ENCODE assay signal across 23 cellular contexts in the genomic region with DNA sequence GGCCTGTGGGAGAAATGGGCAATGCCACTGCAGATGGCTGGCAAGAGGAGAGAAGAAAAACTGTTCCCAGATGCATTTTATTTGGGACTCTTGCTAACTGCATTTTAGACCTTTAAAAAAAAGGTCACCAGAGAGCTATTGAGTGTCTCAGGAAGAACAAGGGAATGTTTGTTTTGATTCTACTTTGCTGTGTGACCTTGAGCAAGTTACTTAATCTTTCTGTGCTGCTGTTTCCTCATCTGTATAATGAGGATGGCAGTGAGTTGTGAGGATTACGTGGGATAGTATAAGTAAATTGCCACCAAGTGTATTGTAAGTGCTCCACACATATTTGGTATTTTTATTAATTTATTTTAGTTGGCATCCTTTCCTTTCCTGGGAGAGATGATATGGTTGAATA.
DNase-seq lines count a peak whose midpoint lies in the region; ATAC-seq, FAIRE-seq and TF ChIP-seq lines count a peak whose summit lies in the region.
"Had no signal": no experiment of that assay in that cellular context is flagged by ENCODE, and none has a peak within 500 bp of the region (broad histone marks: within the 10 kb centered on the region; RNA-seq: fewer than 3 reads in every experiment).

No MANE protein-coding gene starts in this region.

- H3K9ac ChIP-seq in HUES48 (ENCODE audit: low read depth, low read length), result no peak overlapping the region
- H3K9ac ChIP-seq in K562 (ENCODE audit: insufficient read depth in 1 of 2, low read depth in 2 of 2, low read length in 2 of 2), result no peak overlapping the region
- no peak overlapping the region for H3K9ac ChIP-seq in H1 (replicated peaks in 1 of 4; ENCODE audit: extremely low read depth in 1 of 4, low read depth in 3 of 4, low read length in 3 of 4)
- H3K9ac ChIP-seq: BLaER1 had no signal

- H2BK120ac ChIP-seq in H1 (replicated peaks; ENCODE audit: low read depth, low read length), result no peak overlapping the region

- H3K9me3 ChIP-seq in HUES48 (ENCODE audit: control insufficient read depth, insufficient read depth, low read length), result no peaks in the 10 kb centered on the region
- H3K9me3 ChIP-seq in K562 (replicated peaks; ENCODE audit: control insufficient read depth, insufficient read depth, low read depth, low read length), result no peaks in the 10 kb centered on the region
- no peaks in the 10 kb centered on the region for H3K9me3 ChIP-seq in H1 (ENCODE audit: insufficient read depth in 2 of 2, low read depth in 1 of 2, low read length in 1 of 2)
- H3K9me3 ChIP-seq: BLaER1, Caco-2 had no signal

- H2BK15ac ChIP-seq in H1 (ENCODE audit: low read length), result no peak overlapping the region

- peaks cover 46% of the 10 kb centered on the region for H3K4me1 Mint-ChIP-seq in GM23338
- H3K4me1 Mint-ChIP-seq: B cell; CD4-positive, CD25-positive, alpha-beta regulatory T cell had no signal

- peaks cover 7% of the 10 kb centered on the region for H3K27me3 Mint-ChIP-seq in GM23338 (ENCODE audit: insufficient read depth, low read depth, poor library complexity)
- H3K27me3 Mint-ChIP-seq: CD4-positive, CD25-positive, alpha-beta regulatory T cell had no signal

- peaks cover 31% of the 10 kb centered on the region for H3K4me1 ChIP-seq in GM23338 (ENCODE audit: insufficient read depth)
- peaks cover 44% of the 10 kb centered on the region for H3K4me1 ChIP-seq in HUES48 (ENCODE audit: control insufficient read depth, insufficient read depth, low read length)
- no peaks in the 10 kb centered on the region for H3K4me1 ChIP-seq in K562 (replicated peaks in 1 of 2; ENCODE audit: control insufficient read depth in 2 of 2, insufficient read depth in 2 of 2, low read length in 2 of 2)
- H3K4me1 ChIP-seq in H1 (replicated peaks in 1 of 4; ENCODE audit: control insufficient read depth in 3 of 4, insufficient read depth in 4 of 4, low read length in 3 of 4), result peaks cover 6 to 26% (median 20%) of the 10 kb centered on the region in 4 experiments; a peak in 6 of 7 replicates
- H3K4me1 ChIP-seq: BLaER1, Caco-2 had no signal

- no peak overlapping the region for H3K23ac ChIP-seq in H1 (ENCODE audit: insufficient read length)

- H3K9me1 ChIP-seq in K562 (ENCODE audit: control insufficient read depth, insufficient read depth, low read length), result no peaks in the 10 kb centered on the region

- no peak overlapping the region for H2BK20ac ChIP-seq in H1 (ENCODE audit: low read length)

- no TSS peak for BruUV-seq in K562 (replicated peaks; lab: Mats Ljungman, UMichigan)

- no peaks in the 10 kb centered on the region for H3K79me1 ChIP-seq in H1 (ENCODE audit: low read depth, low read length)

- H3K27ac Mint-ChIP-seq in GM23338, result 0 out of 2 replicates have a peak overlapping the region, but pooled peaks have one; percentile 59
- H3K27ac Mint-ChIP-seq: B cell; CD4-positive, CD25-positive, alpha-beta regulatory T cell; CD8-positive, alpha-beta T cell; HFFc6 had no signal

- FAIRE-seq in K562 (lab: Jason Lieb, UNC) (no peak), H1 (lab: Jason Lieb, UNC) (no peak)
- FAIRE-seq: A204.1, G401.6, GM12892 had no signal

- in situ Hi-C loops in K562 (cut with MboI) (no loop called here), KBM-7 (cut with MboI; ENCODE audit: low pct_unique_long_range_greater_than_20kb, low sequenced_read_pairs) (no loop called here)

- no peak overlapping the region for H3K14ac ChIP-seq in H1 (ENCODE audit: insufficient read length)

- H4K20me1 ChIP-seq in GM23338 (replicated peaks; ENCODE audit: insufficient read depth) (0 out of 2 replicates have a peak, but pooled peaks cover 3% of the 10 kb centered on the region), K562 (replicated peaks; ENCODE audit: control insufficient read depth, insufficient read depth, low read length) (no peaks in the 10 kb centered on the region; the same call in 1 of the 2 replicates), H1 (replicated peaks in 1 of 2; ENCODE audit: control insufficient read depth in 1 of 2, insufficient read depth in 2 of 2, low read length in 2 of 2) (no peaks in the 10 kb centered on the region)
- H4K20me1 ChIP-seq: BLaER1 had no signal

- intact Hi-C loops in K562 (cut with micrococcal nuclease), result no loop called here

- TF ChIP-seq POLR2A in K562 (conservative IDR thresholded peaks at IDR 0.05), result no peak
- TF ChIP-seq POLR2A in H1 (IDR thresholded peaks at IDR 0.05; ENCODE audit: control extremely low read depth in 1 of 2, low read depth in 2 of 2, low read length in 2 of 2), result no peak

- no peak overlapping the region for H3K56ac ChIP-seq in H1 (replicated peaks; ENCODE audit: insufficient read length, low read depth, low read length)

- H3K4me2 ChIP-seq in GM23338 (peak overlapping the region; percentile 47; the same call in 1 of the 2 replicates), K562 (ENCODE audit: insufficient read depth, low read length) (no peak overlapping the region), H1 (ENCODE audit: insufficient read depth in 1 of 2, low read depth in 2 of 2, low read length in 2 of 2) (peak overlapping the region; percentile 54 to 57; a peak in 3 of 4 replicates)
- H3K4me2 ChIP-seq: BLaER1 had no signal

- H3K4me3 ChIP-seq in GM23338 (no peak overlapping the region), HUES48 (ENCODE audit: low read depth, low read length) (no peak overlapping the region), K562 (no peak overlapping the region), H1 (ENCODE audit: extremely low read depth in 1 of 4, insufficient read depth in 2 of 4, low read depth in 3 of 4, low read length in 4 of 4) (no peak overlapping the region)
- H3K4me3 ChIP-seq: BLaER1 had no signal

- no peaks in the 10 kb centered on the region for H3K9me3 Mint-ChIP-seq in GM23338
- H3K9me3 Mint-ChIP-seq: CD8-positive, alpha-beta T cell had no signal

- no peak for TF ChIP-seq RAD21 in K562 (CRISPR knock-in tag; conservative IDR thresholded peaks at IDR 0.05 in 1 of 2, IDR thresholded peaks at IDR 0.05 in 1 of 2)
- TF ChIP-seq RAD21 in H1 (IDR thresholded peaks at IDR 0.05 in 1 of 2, conservative IDR thresholded peaks at IDR 0.05 in 1 of 2; ENCODE audit: low read depth in 2 of 2, low read length in 2 of 2), result no peak

- no peaks in the 10 kb centered on the region for H3K36me3 ChIP-seq in GM23338 (ENCODE audit: insufficient read depth)
- H3K36me3 ChIP-seq in HUES48 (ENCODE audit: control insufficient read depth, insufficient read depth, low read length), result no peaks in the 10 kb centered on the region
- H3K36me3 ChIP-seq in K562 (ENCODE audit: control insufficient read depth, insufficient read depth, low read length), result no peaks in the 10 kb centered on the region
- H3K36me3 ChIP-seq in H1 (ENCODE audit: control insufficient read depth in 2 of 4, insufficient read depth in 4 of 4, low read length in 3 of 4), result no peaks in the 10 kb centered on the region
- H3K36me3 ChIP-seq: BLaER1 had no signal

- H3K9me2 ChIP-seq in GM23338 (ENCODE audit: insufficient read depth), result no peaks in the 10 kb centered on the region

- H3K79me2 ChIP-seq in GM23338 (replicated peaks; ENCODE audit: insufficient read depth), result no peaks in the 10 kb centered on the region
- no peaks in the 10 kb centered on the region for H3K79me2 ChIP-seq in K562 (ENCODE audit: control insufficient read depth, insufficient read depth, low read length)
- 0 out of 4 replicates have a peak, but pooled peaks cover 0 to 3% of the 10 kb centered on the region in 2 experiments for H3K79me2 ChIP-seq in H1 (ENCODE audit: control insufficient read depth in 1 of 2, insufficient read depth in 2 of 2, low read length in 2 of 2)

- H2AFZ ChIP-seq in GM23338 (no peak overlapping the region), K562 (ENCODE audit: low read depth, low read length) (no peak overlapping the region), H1 (ENCODE audit: low read length) (no peak overlapping the region)

- H3K4me3 Mint-ChIP-seq in GM23338, result no peak overlapping the region
- H3K4me3 Mint-ChIP-seq: B cell; CD4-positive, CD25-positive, alpha-beta regulatory T cell; CD8-positive, alpha-beta T cell; HFFc6 had no signal

- TF ChIP-seq EP300 in K562 (IDR thresholded peaks at IDR 0.05; ENCODE audit: low read length) (no peak), H1 (IDR thresholded peaks at IDR 0.05; ENCODE audit: borderline replicate concordance in 1 of 2, low read depth in 2 of 2, low read length in 2 of 2) (no peak)

- H4K91ac ChIP-seq in H1 (replicated peaks; ENCODE audit: insufficient read length, low read length), result no peak overlapping the region

- H3K27me3 ChIP-seq in GM23338 (ENCODE audit: insufficient read depth), result no peaks in the 10 kb centered on the region
- H3K27me3 ChIP-seq in HUES48 (ENCODE audit: control insufficient read depth, insufficient read depth, low read length), result no peaks in the 10 kb centered on the region
- peaks cover 15 to 23% of the 10 kb centered on the region in 2 experiments for H3K27me3 ChIP-seq in K562 (ENCODE audit: control insufficient read depth in 2 of 2, insufficient read depth in 2 of 2, low read length in 2 of 2)
- H3K27me3 ChIP-seq in H1 (replicated peaks in 1 of 4; ENCODE audit: control insufficient read depth in 3 of 4, extremely low read depth in 1 of 4, insufficient read depth in 3 of 4, low read length in 3 of 4), result no peaks in the 10 kb centered on the region; a peak in 1 of 7 replicates
- H3K27me3 ChIP-seq: BLaER1 had no signal

- DNase-seq in GM23338 (ENCODE audit: low spot score), result no peak
- DNase-seq in K562 (ENCODE audit: extremely low read depth in 1 of 4, low spot score in 3 of 4), result no peak
- DNase-seq in H1 (ENCODE audit: low read depth in 1 of 2, low spot score in 2 of 2), result no peak
- DNase-seq in KBM-7, result no peak
- no peak for DNase-seq in activated CD4-positive, alpha-beta T cell treated with anti-CD3 and anti-CD28 coated beads for 4 hours
- no peak for DNase-seq in SIG-M5 treated with dmso at 0.1 percent for 504 hours (lab: John Stamatoyannopoulos, UW; ENCODE audit: unreplicated experiment)
- DNase-seq: Caco-2; CD4-positive, CD25-positive, alpha-beta regulatory T cell; CD8-positive, alpha-beta T cell; DMS153; DND-41; GOT3; HFFc6 had no signal

- no peak overlapping the region for H4K8ac ChIP-seq in H1 (ENCODE audit: extremely low read depth, insufficient read depth, low read length)

- peak overlapping the region; percentile 26 for H4K5ac ChIP-seq in H1 (ENCODE audit: insufficient read length, low read depth, low read length)

- peak overlapping the region; percentile 92 for H3K27ac ChIP-seq in GM23338 (ENCODE audit: low read depth)
- H3K27ac ChIP-seq in HUES48 (ENCODE audit: low read depth, low read length), result peak overlapping the region; percentile 86
- H3K27ac ChIP-seq in K562 (ENCODE audit: extremely low read depth, low read depth, low read length), result no peak overlapping the region
- H3K27ac ChIP-seq in H1 (ENCODE audit: low read depth, low read length), result no peak overlapping the region
- H3K27ac ChIP-seq: 22Rv1, BLaER1, C4-2B had no signal

- CTCF ChIA-PET in K562 (lab: Yijun Ruan, JAX; ENCODE audit: low intra/inter-chr PET ratio) (no interaction called here), H1 (lab: Charles Lee; ENCODE audit: partially characterized antibody) (interaction anchor here (0.8 to 2.2 kb wide), 7 partner anchors 10 to 147 kb away, joined by 3 to 7 read pairs (median 5); no protein-coding TSS in a partner anchor)

- TF ChIP-seq CTCF in GM23338 (conservative IDR thresholded peaks at IDR 0.05; ENCODE audit: low read depth in 2 of 2) (no peak), K562 (IDR thresholded peaks at IDR 0.05 in 2 of 3, conservative IDR thresholded peaks at IDR 0.05 in 1 of 3; ENCODE audit: insufficient read depth in 2 of 3, low read depth in 1 of 3, low read length in 3 of 3) (no peak), H1 (IDR thresholded peaks at IDR 0.05; ENCODE audit: control extremely low read depth in 1 of 3, insufficient read depth in 1 of 3, low read depth in 1 of 3, low read length in 3 of 3) (no peak)

- POLR2A ChIA-PET in K562 (lab: Yijun Ruan, JAX) (no interaction called here), H1 (lab: Charles Lee; ENCODE audit: partially characterized antibody) (interaction anchor here (1.4 kb wide), 1 partner anchor 11 kb away, joined by 3 read pairs; no protein-coding TSS in a partner anchor)

- whole genome bisulfite sequencing in K562 (ENCODE audit: insufficient coverage, low coverage, missing lambda C conversion rate), result 5% methylated on average over 1 of the region's 1 CpG
- WGBS in H1 (ENCODE audit: extremely low coverage in 1 of 2, insufficient coverage in 1 of 2, insufficient read length in 1 of 2, insufficient replicate concordance in 2 of 2, low coverage in 1 of 2, low lambda C conversion rate in 2 of 2, missing lambda C conversion rate in 1 of 2), 2 experiments, result 63% methylated on average over 1 of the region's 1 CpG; no CpG with 5 or more reads in 1 of the 2 experiments

- no peak overlapping the region for H3K18ac ChIP-seq in H1 (ENCODE audit: extremely low read depth, low read length)

- peaks cover 18% of the 10 kb centered on the region for H3F3A ChIP-seq in GM23338 (replicated peaks; ENCODE audit: low read depth)

- H2BK12ac ChIP-seq in H1 (ENCODE audit: low read depth, low read length), result peak overlapping the region; percentile 23; the same call in 1 of the 2 replicates

- no peak overlapping the region for H2AK5ac ChIP-seq in H1 (ENCODE audit: low read depth, low read length)

- ATAC-seq in GM23338 (no peak), K562 (no peak), HG03095 (IDR thresholded peaks at IDR 0.05; ENCODE audit: unreplicated experiment) (no peak)
- ATAC-seq: CD8-positive, alpha-beta T cell; HCT116 had no signal

- H2BK5ac ChIP-seq in H1 (ENCODE audit: low read depth, low read length), result 0 out of 2 replicates have a peak overlapping the region, but pooled peaks have one; percentile 26

- H3K36me3 Mint-ChIP-seq in GM23338 (ENCODE audit: low read depth), result no peaks in the 10 kb centered on the region
- H3K36me3 Mint-ChIP-seq: CD4-positive, CD25-positive, alpha-beta regulatory T cell; CD8-positive, alpha-beta T cell had no signal

- H3K23me2 ChIP-seq in H1 (ENCODE audit: low read depth, low read length), result no peaks in the 10 kb centered on the region

- no peak overlapping the region for H3K4ac ChIP-seq in H1 (replicated peaks; ENCODE audit: insufficient read length, low read depth, low read length)

Comparison
In these comparisons a context has a peak if more than half of its experiments do, and no peak if none do; other contexts are left out.
1. H3K27ac ChIP-seq: peak in GM23338 (single experiment) and HUES48 (single experiment); none in K562 (single experiment) and H1 (single experiment).